3 cellular contexts compared by ENCODE assay signal in the genomic region with DNA sequence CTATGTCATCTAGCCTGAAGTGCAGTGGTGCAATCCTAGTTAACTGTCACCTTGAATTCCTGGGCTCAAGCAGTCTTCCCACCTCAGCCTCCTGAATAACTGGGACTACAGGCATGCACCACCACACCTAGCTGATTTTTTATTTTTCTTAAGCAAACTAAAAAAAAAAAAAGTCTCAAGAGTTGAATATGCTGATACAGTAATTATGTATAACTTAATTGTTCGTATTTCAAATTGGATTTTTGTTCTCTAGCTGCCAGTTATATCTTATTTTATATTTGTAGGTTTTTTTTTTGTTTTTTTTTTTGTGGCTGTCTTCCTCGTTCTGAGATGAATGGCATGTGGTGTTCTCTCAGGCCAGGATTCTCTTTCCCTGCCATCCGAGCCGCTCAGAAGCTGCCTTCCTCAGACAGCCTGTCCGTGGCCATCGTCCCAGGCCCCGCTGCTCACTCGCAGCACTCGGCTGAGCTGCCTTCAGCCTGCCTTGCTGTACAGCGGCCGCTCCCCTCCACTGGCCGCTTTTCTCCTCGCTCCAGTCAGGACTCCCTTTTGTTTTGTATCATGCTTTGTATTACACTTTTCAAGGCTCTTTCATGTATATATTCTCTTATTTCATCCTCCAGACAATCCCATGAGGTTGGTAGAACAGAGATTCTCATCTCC.
TF ChIP-seq lines count a peak whose summit lies in the region.

No MANE protein-coding gene starts in this region.

TF ChIP-seq in SK-N-SH, 30 proteins besides CTCF, POLR2A, EP300 and RAD21:
- TF ChIP-seq USF2 (IDR thresholded peaks at IDR 0.05; ENCODE audit: borderline replicate concordance, low read depth, low read length): no peak
- no peak for TF ChIP-seq RXRA (IDR thresholded peaks at IDR 0.05; ENCODE audit: borderline replicate concordance, low read depth)
- no peak for TF ChIP-seq REST (IDR thresholded peaks at IDR 0.05; ENCODE audit: low read depth, low read length)
- TF ChIP-seq GATA2 (CRISPR knock-in tag; IDR thresholded peaks at IDR 0.05): no peak
- no peak for TF ChIP-seq RCOR1 (IDR thresholded peaks at IDR 0.05; ENCODE audit: low read length)
- no peak for TF ChIP-seq NRF1 (IDR thresholded peaks at IDR 0.05; ENCODE audit: low read depth, low read length)
- no peak for TF ChIP-seq POLR2AphosphoS5 (IDR thresholded peaks at IDR 0.05; ENCODE audit: low read depth, low read length)
- no peak for TF ChIP-seq TAF1 (IDR thresholded peaks at IDR 0.05; ENCODE audit: borderline replicate concordance, low read depth, low read length)
- no peak for TF ChIP-seq FOSL2 (IDR thresholded peaks at IDR 0.05; ENCODE audit: borderline replicate concordance, low read depth)
- TF ChIP-seq SMC3 (IDR thresholded peaks at IDR 0.05; ENCODE audit: low read depth, low read length): no peak
- no peak for TF ChIP-seq FOXJ3 (CRISPR knock-in tag; IDR thresholded peaks at IDR 0.05)

TF ChIP-seq in SK-N-SH treated with all-trans-retinoic acid at 6 μM for 48 hours, 23 proteins besides CTCF, POLR2A, EP300 and RAD21:
- TF ChIP-seq, protein P1, sequence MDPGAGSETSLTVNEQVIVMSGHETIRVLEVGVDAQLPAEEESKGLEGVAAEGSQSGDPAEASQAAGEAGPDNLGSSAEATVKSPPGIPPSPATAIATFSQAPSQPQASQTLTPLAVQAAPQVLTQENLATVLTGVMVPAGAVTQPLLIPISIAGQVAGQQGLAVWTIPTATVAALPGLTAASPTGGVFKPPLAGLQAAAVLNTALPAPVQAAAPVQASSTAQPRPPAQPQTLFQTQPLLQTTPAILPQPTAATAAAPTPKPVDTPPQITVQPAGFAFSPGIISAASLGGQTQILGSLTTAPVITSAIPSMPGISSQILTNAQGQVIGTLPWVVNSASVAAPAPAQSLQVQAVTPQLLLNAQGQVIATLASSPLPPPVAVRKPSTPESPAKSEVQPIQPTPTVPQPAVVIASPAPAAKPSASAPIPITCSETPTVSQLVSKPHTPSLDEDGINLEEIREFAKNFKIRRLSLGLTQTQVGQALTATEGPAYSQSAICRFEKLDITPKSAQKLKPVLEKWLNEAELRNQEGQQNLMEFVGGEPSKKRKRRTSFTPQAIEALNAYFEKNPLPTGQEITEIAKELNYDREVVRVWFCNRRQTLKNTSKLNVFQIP (CRISPR knock-in tag; IDR thresholded peaks at IDR 0.05; ENCODE audit: borderline replicate concordance, low read depth): no peak
- TF ChIP-seq ZFP30 (CRISPR knock-in tag; IDR thresholded peaks at IDR 0.05): no peak
- TF ChIP-seq ZNF70 (CRISPR knock-in tag; IDR thresholded peaks at IDR 0.05): no peak

TF ChIP-seq in K562, 482 proteins besides CTCF, POLR2A, EP300 and RAD21:
- TF ChIP-seq HCFC1 (IDR thresholded peaks at IDR 0.05; ENCODE audit: low read depth, low read length) (no peak), ZNF316 (IDR thresholded peaks at IDR 0.05) (peak; percentile 82), GTF2F1 (IDR thresholded peaks at IDR 0.05; ENCODE audit: low read depth, low read length) (no peak), NCOR1 (IDR thresholded peaks at IDR 0.05) (no peak), ETS1 (conservative IDR thresholded peaks at IDR 0.05; ENCODE audit: control insufficient read depth, low read depth, low read length) (no peak), TAF15 (IDR thresholded peaks at IDR 0.05; ENCODE audit: low read depth, low read length) (no peak), ZFP1 (CRISPR knock-in tag; IDR thresholded peaks at IDR 0.05) (no peak), MXI1 (IDR thresholded peaks at IDR 0.05; ENCODE audit: low read depth, low read length) (no peak), C11orf30 (IDR thresholded peaks at IDR 0.05; ENCODE audit: low read depth) (peak; percentile 42; the same call in 1 of the 2 replicates)
- TF ChIP-seq, protein P2, sequence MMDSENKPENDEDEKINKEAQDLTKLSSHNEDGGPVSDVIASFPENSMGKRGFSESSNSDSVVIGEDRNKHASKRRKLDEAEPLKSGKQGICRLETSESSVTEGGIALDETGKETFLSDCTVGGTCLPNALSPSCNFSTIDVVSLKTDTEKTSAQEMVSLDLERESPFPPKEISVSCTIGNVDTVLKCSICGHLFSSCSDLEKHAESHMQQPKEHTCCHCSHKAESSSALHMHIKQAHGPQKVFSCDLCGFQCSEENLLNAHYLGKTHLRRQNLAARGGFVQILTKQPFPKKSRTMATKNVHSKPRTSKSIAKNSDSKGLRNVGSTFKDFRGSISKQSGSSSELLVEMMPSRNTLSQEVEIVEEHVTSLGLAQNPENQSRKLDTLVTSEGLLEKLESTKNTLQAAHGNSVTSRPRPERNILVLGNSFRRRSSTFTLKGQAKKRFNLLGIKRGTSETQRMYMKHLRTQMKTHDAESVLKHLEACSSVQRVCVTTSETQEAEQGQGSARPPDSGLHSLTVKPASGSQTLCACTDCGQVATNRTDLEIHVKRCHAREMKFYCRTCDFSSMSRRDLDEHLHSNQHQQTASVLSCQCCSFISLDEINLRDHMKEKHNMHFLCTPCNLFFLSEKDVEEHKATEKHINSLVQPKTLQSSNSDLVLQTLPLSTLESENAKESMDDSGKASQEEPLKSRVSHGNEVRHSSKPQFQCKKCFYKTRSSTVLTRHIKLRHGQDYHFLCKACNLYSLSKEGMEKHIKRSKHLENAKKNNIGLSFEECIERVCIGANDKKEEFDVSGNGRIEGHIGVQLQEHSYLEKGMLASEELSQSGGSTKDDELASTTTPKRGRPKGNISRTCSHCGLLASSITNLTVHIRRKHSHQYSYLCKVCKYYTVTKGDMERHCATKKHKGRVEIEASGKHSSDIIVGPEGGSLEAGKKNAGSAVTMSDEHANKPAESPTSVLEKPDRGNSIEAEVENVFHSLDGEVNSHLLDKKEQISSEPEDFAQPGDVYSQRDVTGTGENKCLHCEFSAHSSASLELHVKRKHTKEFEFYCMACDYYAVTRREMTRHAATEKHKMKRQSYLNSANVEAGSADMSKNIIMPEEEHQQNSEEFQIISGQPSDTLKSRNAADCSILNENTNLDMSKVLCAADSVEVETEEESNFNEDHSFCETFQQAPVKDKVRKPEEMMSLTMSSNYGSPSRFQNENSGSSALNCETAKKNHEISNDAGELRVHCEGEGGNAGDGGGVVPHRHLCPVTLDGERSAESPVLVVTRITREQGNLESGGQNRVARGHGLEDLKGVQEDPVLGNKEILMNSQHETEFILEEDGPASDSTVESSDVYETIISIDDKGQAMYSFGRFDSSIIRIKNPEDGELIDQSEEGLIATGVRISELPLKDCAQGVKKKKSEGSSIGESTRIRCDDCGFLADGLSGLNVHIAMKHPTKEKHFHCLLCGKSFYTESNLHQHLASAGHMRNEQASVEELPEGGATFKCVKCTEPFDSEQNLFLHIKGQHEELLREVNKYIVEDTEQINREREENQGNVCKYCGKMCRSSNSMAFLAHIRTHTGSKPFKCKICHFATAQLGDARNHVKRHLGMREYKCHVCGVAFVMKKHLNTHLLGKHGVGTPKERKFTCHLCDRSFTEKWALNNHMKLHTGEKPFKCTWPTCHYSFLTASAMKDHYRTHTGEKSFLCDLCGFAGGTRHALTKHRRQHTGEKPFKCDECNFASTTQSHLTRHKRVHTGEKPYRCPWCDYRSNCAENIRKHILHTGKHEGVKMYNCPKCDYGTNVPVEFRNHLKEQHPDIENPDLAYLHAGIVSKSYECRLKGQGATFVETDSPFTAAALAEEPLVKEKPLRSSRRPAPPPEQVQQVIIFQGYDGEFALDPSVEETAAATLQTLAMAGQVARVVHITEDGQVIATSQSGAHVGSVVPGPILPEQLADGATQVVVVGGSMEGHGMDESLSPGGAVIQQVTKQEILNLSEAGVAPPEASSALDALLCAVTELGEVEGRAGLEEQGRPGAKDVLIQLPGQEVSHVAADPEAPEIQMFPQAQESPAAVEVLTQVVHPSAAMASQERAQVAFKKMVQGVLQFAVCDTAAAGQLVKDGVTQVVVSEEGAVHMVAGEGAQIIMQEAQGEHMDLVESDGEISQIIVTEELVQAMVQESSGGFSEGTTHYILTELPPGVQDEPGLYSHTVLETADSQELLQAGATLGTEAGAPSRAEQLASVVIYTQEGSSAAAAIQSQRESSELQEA (IDR thresholded peaks at IDR 0.05; ENCODE audit: low read depth): no peak
- TF ChIP-seq, protein P3, sequence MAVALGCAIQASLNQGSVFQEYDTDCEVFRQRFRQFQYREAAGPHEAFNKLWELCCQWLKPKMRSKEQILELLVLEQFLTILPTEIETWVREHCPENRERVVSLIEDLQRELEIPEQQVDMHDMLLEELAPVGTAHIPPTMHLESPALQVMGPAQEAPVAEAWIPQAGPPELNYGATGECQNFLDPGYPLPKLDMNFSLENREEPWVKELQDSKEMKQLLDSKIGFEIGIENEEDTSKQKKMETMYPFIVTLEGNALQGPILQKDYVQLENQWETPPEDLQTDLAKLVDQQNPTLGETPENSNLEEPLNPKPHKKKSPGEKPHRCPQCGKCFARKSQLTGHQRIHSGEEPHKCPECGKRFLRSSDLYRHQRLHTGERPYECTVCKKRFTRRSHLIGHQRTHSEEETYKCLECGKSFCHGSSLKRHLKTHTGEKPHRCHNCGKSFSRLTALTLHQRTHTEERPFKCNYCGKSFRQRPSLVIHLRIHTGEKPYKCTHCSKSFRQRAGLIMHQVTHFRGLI (CRISPR knock-in tag; IDR thresholded peaks at IDR 0.05): no peak
TF ChIP-seq in K562: peak in this region for 2.
